Comparison of ENCODE assay signal across 22 cellular contexts in the genomic region with DNA sequence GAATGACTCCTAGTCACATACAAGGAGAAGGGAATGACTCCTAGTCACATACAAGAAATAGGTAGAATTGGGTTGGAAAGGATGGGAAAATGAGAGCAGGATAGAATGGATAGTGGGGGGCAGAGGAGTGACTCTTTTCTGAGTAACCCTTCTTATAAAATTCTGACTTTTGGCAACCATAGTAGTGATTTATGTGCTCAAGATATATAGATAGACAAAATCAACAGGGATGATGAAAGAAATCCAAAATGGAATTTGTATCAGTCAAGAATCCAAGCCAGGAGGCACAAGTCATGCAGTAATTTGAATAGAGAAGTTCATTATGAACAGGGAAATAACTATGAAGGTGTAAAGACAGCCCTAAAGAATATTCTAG.
"Had no signal": no experiment of that assay in that cellular context is flagged by ENCODE, and none has a peak within 500 bp of the region (broad histone marks: within the 10 kb centered on the region; RNA-seq: fewer than 3 reads in every experiment).

No MANE protein-coding gene starts in this region.

- H3K9me3 Mint-ChIP-seq: activated CD4-positive, alpha-beta T cell treated with anti-CD3 and anti-CD28 coated beads, Interleukin-2, amount 10 ng/mL, durations not matched to agents 24 days and 14 days; activated naive CD4-positive, alpha-beta T cell treated with anti-CD3 and anti-CD28 coated beads, Interleukin-2, amount 10 ng/mL, durations not matched to agents 7 days and 5 days; memory B cell; neural progenitor cell; stimulated activated memory B cell treated with anti-CD40 and anti-IgM and Interleukin-4, amounts not matched to agents 10 μg/mL and 1 μg/mL and 100 μg/mL, for 72 hours had no signal

- DNase-seq: activated CD4-positive, alpha-beta T cell treated with anti-CD3 and anti-CD28 coated beads, Interleukin-2, amount 10 ng/mL, durations not matched to agents 24 days and 14 days; activated CD4-positive, CD25-positive, alpha-beta regulatory T cell; activated CD8-positive, alpha-beta T cell treated with anti-CD3 and anti-CD28 coated beads, Interleukin-2, amount 10 ng/mL, durations not matched to agents 7 days and 5 days; activated effector memory CD4-positive, alpha-beta T cell treated with Interleukin-2 at 50 U/mL for 16 hours; activated naive CD4-positive, alpha-beta T cell treated with anti-CD3 and anti-CD28 coated beads, Interleukin-2, amount 10 ng/mL, durations not matched to agents 7 days and 5 days; activated T-cell treated with anti-CD3 and anti-CD28 coated beads, Interleukin-2, amount 50 U/mL, for 4 hours; cerebellar nuclear complex; cortex of kidney; heart right ventricle; left ventricle myocardium superior; mucosa of descending colon; naive B cell; sigmoid colon; spleen; stimulated activated CD4-positive, alpha-beta T cell treated with anti-CD3 and anti-CD28 coated beads, Interleukin-4, amount 100 ng/mL, for 4 hours; T1000; testis; upper lobe of left lung had no signal

- H3K36me3 Mint-ChIP-seq: activated naive CD4-positive, alpha-beta T cell treated with anti-CD3 and anti-CD28 coated beads, Interleukin-2, amount 10 ng/mL, durations not matched to agents 7 days and 5 days; memory B cell; naive B cell; neural progenitor cell; stimulated activated memory B cell treated with anti-CD40 and anti-IgM and Interleukin-4, amounts not matched to agents 10 μg/mL and 1 μg/mL and 100 μg/mL, for 72 hours had no signal

- H3K4me1 ChIP-seq: heart right ventricle, neural progenitor cell, sigmoid colon, spleen, testis, upper lobe of left lung had no signal

- H3K4me3 ChIP-seq: heart right ventricle, mucosa of descending colon, neural progenitor cell, sigmoid colon, spleen, testis, upper lobe of left lung had no signal

- H3K27ac ChIP-seq: heart right ventricle, neural progenitor cell, sigmoid colon, spleen, testis, upper lobe of left lung had no signal

- H3K36me3 ChIP-seq: heart right ventricle, neural progenitor cell, sigmoid colon, spleen, upper lobe of left lung had no signal

- H3K27me3 Mint-ChIP-seq: memory B cell, naive B cell had no signal

- H3K9ac ChIP-seq: neural progenitor cell had no signal

- H2AFZ ChIP-seq: neural progenitor cell had no signal

- ATAC-seq: activated CD8-positive, alpha-beta T cell treated with anti-CD3 and anti-CD28 coated beads, Interleukin-2, amount 10 ng/mL, durations not matched to agents 7 days and 5 days; activated T-cell treated with anti-CD3 and anti-CD28 coated beads, Interleukin-2, amount 50 U/mL, for 4 hours; esophagus mucosa; left ventricle myocardium superior; mucosa of descending colon; stimulated activated memory B cell treated with anti-CD40 and anti-IgM and Interleukin-4, amounts not matched to agents 10 μg/mL and 1 μg/mL and 100 μg/mL, for 72 hours had no signal

- H3K27ac Mint-ChIP-seq: activated CD4-positive, alpha-beta T cell treated with anti-CD3 and anti-CD28 coated beads, Interleukin-2, amount 10 ng/mL, durations not matched to agents 24 days and 14 days; activated CD8-positive, alpha-beta T cell treated with anti-CD3 and anti-CD28 coated beads, Interleukin-2, amount 10 ng/mL, durations not matched to agents 7 days and 5 days; activated naive CD4-positive, alpha-beta T cell treated with anti-CD3 and anti-CD28 coated beads, Interleukin-2, amount 10 ng/mL, durations not matched to agents 7 days and 5 days; memory B cell; naive B cell; neural progenitor cell; stimulated activated memory B cell treated with anti-CD40 and anti-IgM and Interleukin-4, amounts not matched to agents 10 μg/mL and 1 μg/mL and 100 μg/mL, for 72 hours had no signal

- H3K4me2 ChIP-seq: neural progenitor cell had no signal

- H3K9me3 ChIP-seq: mucosa of descending colon, sigmoid colon, testis, upper lobe of left lung had no signal

- H3K4me3 Mint-ChIP-seq: activated CD4-positive, alpha-beta T cell treated with anti-CD3 and anti-CD28 coated beads, Interleukin-2, amount 10 ng/mL, durations not matched to agents 24 days and 14 days; activated CD8-positive, alpha-beta T cell treated with anti-CD3 and anti-CD28 coated beads, Interleukin-2, amount 10 ng/mL, durations not matched to agents 7 days and 5 days; activated naive CD4-positive, alpha-beta T cell treated with anti-CD3 and anti-CD28 coated beads, Interleukin-2, amount 10 ng/mL, durations not matched to agents 7 days and 5 days; activated T-cell treated with anti-CD3 and anti-CD28 coated beads, Interleukin-2, amount 50 U/mL, for 4 hours; memory B cell; naive B cell; neural progenitor cell; stimulated activated memory B cell treated with anti-CD40 and anti-IgM and Interleukin-4, amounts not matched to agents 10 μg/mL and 1 μg/mL and 100 μg/mL, for 72 hours had no signal

- H3K27me3 ChIP-seq: heart right ventricle, neural progenitor cell, sigmoid colon, spleen, testis, upper lobe of left lung had no signal

- H3K4me1 Mint-ChIP-seq: activated CD4-positive, alpha-beta T cell treated with anti-CD3 and anti-CD28 coated beads, Interleukin-2, amount 10 ng/mL, durations not matched to agents 24 days and 14 days; activated naive CD4-positive, alpha-beta T cell treated with anti-CD3 and anti-CD28 coated beads, Interleukin-2, amount 10 ng/mL, durations not matched to agents 7 days and 5 days; naive B cell had no signal
